1 cellular context compared by ENCODE assay signal in the genomic region with DNA sequence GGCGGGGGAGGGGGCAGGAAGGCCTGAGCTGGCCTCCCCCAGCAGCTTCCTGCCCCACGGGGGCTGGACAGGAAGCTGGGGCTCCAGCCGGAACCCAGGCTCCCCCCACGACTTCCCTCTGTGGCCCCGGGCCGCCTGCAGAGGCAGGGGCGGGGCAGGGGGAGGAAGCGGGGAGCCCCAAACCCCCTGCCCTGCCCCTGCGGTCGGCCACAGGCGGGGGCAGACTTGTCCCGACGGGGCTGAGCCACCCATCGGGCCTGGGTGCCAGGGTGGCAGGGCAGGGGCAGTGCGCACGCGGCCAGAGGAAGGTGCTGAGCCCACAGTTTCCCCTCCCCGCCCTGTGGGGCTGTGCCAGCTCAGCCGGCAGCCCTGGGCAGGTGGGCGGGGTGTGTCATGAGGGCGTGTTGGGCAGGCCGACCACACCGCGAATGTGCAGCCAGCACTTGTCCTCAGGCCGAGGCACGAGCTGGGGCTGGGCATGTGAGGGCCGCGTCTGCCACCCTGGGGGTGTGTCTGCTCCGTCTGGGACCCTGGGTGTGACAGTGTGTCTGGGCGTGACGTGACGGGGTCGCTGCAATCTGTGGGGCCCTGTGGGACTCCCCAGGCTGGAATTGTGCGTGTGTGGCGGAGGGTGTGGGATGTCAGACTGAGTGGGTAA.
TF ChIP-seq lines count a peak whose summit lies in the region.

No MANE protein-coding gene starts in this region.

TF ChIP-seq in endothelial cell of umbilical vein, 7 proteins besides CTCF, POLR2A, EP300 and RAD21:
- no peak for TF ChIP-seq MYC (IDR thresholded peaks at IDR 0.05; ENCODE audit: low read depth, low read length)
- peak; percentile 98 for TF ChIP-seq POLR2AphosphoS5 (IDR thresholded peaks at IDR 0.05; ENCODE audit: insufficient read depth, low read depth, low read length)
- TF ChIP-seq FOS (IDR thresholded peaks at IDR 0.05; ENCODE audit: borderline replicate concordance, insufficient read depth, low read length), result peak; percentile 51
- no peak for TF ChIP-seq EZH2 (IDR thresholded peaks at IDR 0.05; ENCODE audit: borderline replicate concordance, low read depth, low read length, severe bottlenecking)
- no peak for TF ChIP-seq GATA2 (IDR thresholded peaks at IDR 0.05; ENCODE audit: insufficient read depth, insufficient read length, low read depth, low read length)
- TF ChIP-seq MAX (IDR thresholded peaks at IDR 0.05; ENCODE audit: insufficient read depth, insufficient read length), result peak; percentile 1
